In the genomic region with DNA sequence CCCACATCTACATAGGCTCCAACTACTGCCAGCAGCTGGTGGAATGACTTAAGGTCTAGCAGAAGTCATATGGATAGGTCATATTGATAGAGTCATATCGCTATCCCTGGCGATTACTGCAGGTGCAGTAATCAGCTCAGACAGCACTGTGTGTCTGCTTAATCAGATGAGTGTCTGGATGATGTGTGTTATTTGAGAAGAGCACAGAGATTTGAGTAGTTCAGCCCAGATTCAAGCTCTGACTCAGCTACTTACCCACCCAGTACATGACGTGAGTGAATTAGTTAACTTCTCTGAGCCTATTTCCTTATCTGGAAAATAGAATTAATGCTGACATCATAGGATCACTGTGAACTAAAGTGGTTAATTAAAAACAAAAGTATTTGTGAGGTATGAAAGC, we compare ENCODE assay signal across 18 cellular contexts.
A peak's percentile ranks its signal among the peaks of the same experiment; 100 is the strongest.
DNase-seq lines count a peak whose midpoint lies in the region; ATAC-seq and TF ChIP-seq lines count a peak whose summit lies in the region.
"Had no signal": no experiment of that assay in that cellular context is flagged by ENCODE, and none has a peak within 500 bp of the region (broad histone marks: within the 10 kb centered on the region; RNA-seq: fewer than 3 reads in every experiment).

No MANE protein-coding gene starts in this region.

- intact Hi-C loops in activated T-helper 1 cell treated with anti-CD3 and anti-CD28 coated beads, Interleukin-12 subunit alpha, Interleukin-12 subunit beta, Interleukin-2, Interleukin-4 antibody, amounts not matched to agents 30 ng/mL and 10 ng/mL and 1 ng/mL, durations not matched to agents 14 hours and 24 hours and 36 hours (cut with micrococcal nuclease): no loop called here

- H3K27ac Mint-ChIP-seq in activated T-helper 1 cell treated with anti-CD3 and anti-CD28 coated beads, Interleukin-12 subunit alpha, Interleukin-12 subunit beta, Interleukin-2, Interleukin-4 antibody, amounts not matched to agents 30 ng/mL and 10 ng/mL and 1 ng/mL, durations not matched to agents 14 hours and 24 hours and 36 hours: no peak overlapping the region
- H3K27ac Mint-ChIP-seq: immature natural killer cell; neural progenitor cell; T-helper 2 cell treated with Interferon-gamma antibody and Interleukin-4, amounts not matched to agents 5 μg/mL and 100 μg/mL, for 36 hours had no signal

- peaks cover 13% of the 10 kb centered on the region for H3K4me1 Mint-ChIP-seq in activated T-helper 1 cell treated with anti-CD3 and anti-CD28 coated beads, Interleukin-12 subunit alpha, Interleukin-12 subunit beta, Interleukin-2, Interleukin-4 antibody, amounts not matched to agents 30 ng/mL and 10 ng/mL and 1 ng/mL, durations not matched to agents 14 hours and 24 hours and 36 hours (ENCODE audit: low read depth)

- peaks cover 2% of the 10 kb centered on the region for H3K36me3 Mint-ChIP-seq in activated T-helper 1 cell treated with anti-CD3 and anti-CD28 coated beads, Interleukin-12 subunit alpha, Interleukin-12 subunit beta, Interleukin-2, Interleukin-4 antibody, amounts not matched to agents 30 ng/mL and 10 ng/mL and 1 ng/mL, durations not matched to agents 14 hours and 24 hours and 36 hours (ENCODE audit: low read depth)
- H3K36me3 Mint-ChIP-seq: immature natural killer cell, neural progenitor cell had no signal

- ATAC-seq in GM18519 (IDR thresholded peaks at IDR 0.05; ENCODE audit: low FRiP score, unreplicated experiment): no peak
- ATAC-seq: HCT116, heart left ventricle had no signal

- no peak for TF ChIP-seq CTCF in choroid plexus epithelial cell (conservative IDR thresholded peaks at IDR 0.05; ENCODE audit: low read depth, low read length)

- DNase-seq in COLO668 (lab: John Stamatoyannopoulos, UW; ENCODE audit: unreplicated experiment): peak; percentile 17
- peak; percentile 43 for DNase-seq in M059J (ENCODE audit: low read depth)
- DNase-seq in choroid plexus epithelial cell (ENCODE audit: low read depth): peak; percentile 85
- DNase-seq in non-pigmented ciliary epithelial cell (ENCODE audit: low read depth): peak; percentile 82
- no peak for DNase-seq in iPS-NIHi7 (ENCODE audit: extremely low spot score)
- DNase-seq in activated T-helper 1 cell treated with anti-CD3 and anti-CD28 coated beads, Interleukin-12 subunit alpha, Interleukin-12 subunit beta, Interleukin-2, Interleukin-4 antibody, amounts not matched to agents 30 ng/mL and 10 ng/mL and 1 ng/mL, durations not matched to agents 14 hours and 24 hours and 36 hours (ENCODE audit: low spot score): no peak
- DNase-seq: activated CD4-positive, CD25-positive, alpha-beta regulatory T cell treated with anti-CD3 and anti-CD28 coated beads, Interleukin-2, amount 50 U/mL, for 72 hours; Calu3; GF-D8; heart left ventricle; immature natural killer cell; NCI-H146; SJCRH30 had no signal

- peaks cover 37% of the 10 kb centered on the region for H3K27me3 Mint-ChIP-seq in activated T-helper 1 cell treated with anti-CD3 and anti-CD28 coated beads, Interleukin-12 subunit alpha, Interleukin-12 subunit beta, Interleukin-2, Interleukin-4 antibody, amounts not matched to agents 30 ng/mL and 10 ng/mL and 1 ng/mL, durations not matched to agents 14 hours and 24 hours and 36 hours (ENCODE audit: insufficient read depth)

- H3K9me3 Mint-ChIP-seq in activated T-helper 1 cell treated with anti-CD3 and anti-CD28 coated beads, Interleukin-12 subunit alpha, Interleukin-12 subunit beta, Interleukin-2, Interleukin-4 antibody, amounts not matched to agents 30 ng/mL and 10 ng/mL and 1 ng/mL, durations not matched to agents 14 hours and 24 hours and 36 hours: peaks cover 6% of the 10 kb centered on the region
- H3K9me3 Mint-ChIP-seq: central memory CD8-positive, alpha-beta T cell; immature natural killer cell had no signal

- no peak overlapping the region for H3K4me3 ChIP-seq in choroid plexus epithelial cell (ENCODE audit: low read depth, low read length)
- H3K4me3 ChIP-seq: heart left ventricle, neural progenitor cell, SJCRH30 had no signal

- no peak overlapping the region for H3K4me3 Mint-ChIP-seq in activated T-helper 1 cell treated with anti-CD3 and anti-CD28 coated beads, Interleukin-12 subunit alpha, Interleukin-12 subunit beta, Interleukin-2, Interleukin-4 antibody, amounts not matched to agents 30 ng/mL and 10 ng/mL and 1 ng/mL, durations not matched to agents 14 hours and 24 hours and 36 hours
- H3K4me3 Mint-ChIP-seq: central memory CD8-positive, alpha-beta T cell; immature natural killer cell; neural progenitor cell; T-helper 2 cell treated with Interferon-gamma antibody and Interleukin-4, amounts not matched to agents 5 μg/mL and 100 μg/mL, for 36 hours had no signal

Comparison
In these comparisons a context has a peak if more than half of its experiments do, and no peak if none do; other contexts are left out.
1. DNase-seq: peak in COLO668 (single experiment), M059J (single experiment), choroid plexus epithelial cell (single experiment) and non-pigmented ciliary epithelial cell (single experiment); none in iPS-NIHi7 (single experiment) and activated T-helper 1 cell treated with anti-CD3 and anti-CD28 coated beads, Interleukin-12 subunit alpha, Interleukin-12 subunit beta, Interleukin-2, Interleukin-4 antibody, amounts not matched to agents 30 ng/mL and 10 ng/mL and 1 ng/mL, durations not matched to agents 14 hours and 24 hours and 36 hours (single experiment).